8 cellular contexts compared by ENCODE assay signal in genomic region chr10:20004087-20004523, GRCh38.
DNase-seq lines count a peak whose midpoint lies in the region; FAIRE-seq and TF ChIP-seq lines count a peak whose summit lies in the region.

No MANE protein-coding gene starts in this region.

- no peak overlapping the region for H2AFZ ChIP-seq in GM23248

- H3K4me3 ChIP-seq in GM06990 (replicated peaks; ENCODE audit: low read depth, low read length): no peak overlapping the region
- no peak overlapping the region for H3K4me3 ChIP-seq in GM23248
- no peak overlapping the region for H3K4me3 ChIP-seq in fibroblast of the aortic adventitia (ENCODE audit: low read depth, low read length)
- no peak overlapping the region for H3K4me3 ChIP-seq in stomach

- H3K27ac ChIP-seq in GM23248 (peak overlapping the region; percentile 66), stomach (peak overlapping the region in 4 of 5 donors; percentile 64 to 78 (median 69))

- no peaks in the 10 kb centered on the region for H3K27me3 ChIP-seq in GM06990 (replicated peaks; ENCODE audit: control insufficient read depth, insufficient read depth, low read length)
- no peaks in the 10 kb centered on the region for H3K27me3 ChIP-seq in GM23248 (replicated peaks; ENCODE audit: insufficient read depth)
- no peaks in the 10 kb centered on the region for H3K27me3 ChIP-seq in stomach

- H3K36me3 ChIP-seq in GM06990 (ENCODE audit: control insufficient read depth, insufficient read depth, low read length): no peaks in the 10 kb centered on the region
- no peaks in the 10 kb centered on the region for H3K36me3 ChIP-seq in GM23248 (ENCODE audit: low read depth)
- peaks cover 0 to 7% (median 2%) of the 10 kb centered on the region in 4 donors for H3K36me3 ChIP-seq in stomach

- in situ Hi-C loops in GM23248 (cut with MboI): no loop called here

- FAIRE-seq in HTR-8/SVneo (lab: Jason Lieb, UNC): no peak

- no peaks in the 10 kb centered on the region for H3K9me3 ChIP-seq in GM23248 (ENCODE audit: low read depth)
- no peaks in the 10 kb centered on the region for H3K9me3 ChIP-seq in stomach

- H3K9me2 ChIP-seq in GM23248 (ENCODE audit: insufficient read depth): no peaks in the 10 kb centered on the region

- intact Hi-C loops in stomach (cut with DNase I; ENCODE audit: low total_unique reads): no loop called here

- no peak for TF ChIP-seq POLR2A in stomach (IDR thresholded peaks at IDR 0.05)

- 81 to 86% methylated on average over 3 of the region's 3 CpGs for WGBS in GM23248 (ENCODE audit: low coverage in 1 of 2, low lambda C conversion rate in 2 of 2, missing lambda C conversion rate in 2 of 2), 2 experiments
- WGBS in stomach, 5 donors: 56 to 79% (median 69%) methylated on average over 3 of the region's 3 CpGs

- TF ChIP-seq CTCF in GM06990 (IDR thresholded peaks at IDR 0.05; ENCODE audit: insufficient read depth, low read length, poor library complexity, severe bottlenecking) (no peak), fibroblast of the aortic adventitia (IDR thresholded peaks at IDR 0.05; ENCODE audit: insufficient read depth, low read length) (no peak), stomach (IDR thresholded peaks at IDR 0.05) (no peak)

- 0 out of 2 replicates have a peak, but pooled peaks cover 6% of the 10 kb centered on the region for H3K4me1 ChIP-seq in GM23248 (ENCODE audit: insufficient read depth)
- H3K4me1 ChIP-seq in stomach: peaks cover 0 to 15% (median 8%) of the 10 kb centered on the region in 4 donors

- no peaks in the 10 kb centered on the region for H4K20me1 ChIP-seq in GM23248 (ENCODE audit: insufficient read depth)

- H3K79me2 ChIP-seq in GM23248 (ENCODE audit: insufficient read depth): no peaks in the 10 kb centered on the region

- DNase-seq in GM06990 (ENCODE audit: extremely low read depth, insufficient read length) (peak; percentile 41), GM23248 (peak; percentile 19), NAMALWA (ENCODE audit: low spot score) (peak; percentile 58), fibroblast of the aortic adventitia (ENCODE audit: low read depth) (peak; percentile 39), stomach (no peak), NCI-H2196 (lab: John Stamatoyannopoulos, UW; ENCODE audit: unreplicated experiment) (no peak), NCI-H146 (lab: John Stamatoyannopoulos, UW) (no peak), HTR-8/SVneo (ENCODE audit: insufficient read length, low spot score) (no peak)

- no peak for TF ChIP-seq EP300 in stomach (IDR thresholded peaks at IDR 0.05)

- H3K9ac ChIP-seq in GM23248: peak overlapping the region; percentile 43; the same call in 1 of the 2 replicates

- no peaks in the 10 kb centered on the region for H3F3A ChIP-seq in GM23248 (ENCODE audit: insufficient read depth)

- peak overlapping the region; percentile 38 for H3K4me2 ChIP-seq in GM23248 (ENCODE audit: unreplicated experiment)

Comparison
In these comparisons a context has a peak if more than half of its experiments do, and no peak if none do; other contexts are left out.
1. DNase-seq: peak in GM06990 (single experiment), GM23248 (single experiment), NAMALWA (single experiment) and fibroblast of the aortic adventitia (single experiment); none in stomach (single experiment), NCI-H2196 (single experiment), NCI-H146 (single experiment) and HTR-8/SVneo (single experiment).